Comparison of ENCODE assay signal across 12 cellular contexts in genomic region chr3:122025296-122025695, GRCh38. TPM values are rescaled to one million over a fixed set of nuclear protein-coding genes. Genes with fewer than 3 reads are reported as not detected.
DNase-seq lines count a peak whose midpoint lies in the region; ATAC-seq and TF ChIP-seq lines count a peak whose summit lies in the region.
"Had no signal": no experiment of that assay in that cellular context is flagged by ENCODE, and none has a peak within 500 bp of the region (broad histone marks: within the 10 kb centered on the region; RNA-seq: fewer than 3 reads in every experiment).

No MANE protein-coding gene starts in this region.

- H3K9me2 ChIP-seq in SK-N-SH: no peaks in the 10 kb centered on the region

- no peak overlapping the region for H3K9ac ChIP-seq in SK-N-SH

- DNase-seq in effector memory CD8-positive, alpha-beta T cell: no peak
- no peak for DNase-seq in T-helper 17 cell
- DNase-seq in SK-N-SH: no peak
- no peak for DNase-seq in Right ventricle myocardium inferior (ENCODE audit: missing footprints)
- no peak for DNase-seq in heart right ventricle
- DNase-seq: islet precursor cell, NCI-H146, Right ventricle myocardium superior had no signal

- H3K4me3 Mint-ChIP-seq in effector memory CD8-positive, alpha-beta T cell: no peak overlapping the region
- H3K4me3 Mint-ChIP-seq in T-helper 17 cell: no peak overlapping the region

- TF ChIP-seq CTCF in SK-N-SH (IDR thresholded peaks at IDR 0.05): no peak
- no peak for TF ChIP-seq CTCF in heart right ventricle (IDR thresholded peaks at IDR 0.05)

- H3F3A ChIP-seq in SK-N-SH (replicated peaks; ENCODE audit: insufficient read depth): no peaks in the 10 kb centered on the region

- no peaks in the 10 kb centered on the region for H4K20me1 ChIP-seq in SK-N-SH (ENCODE audit: insufficient read depth)

- CTCF ChIA-PET in SK-N-SH (lab: Yijun Ruan, JAX): no interaction called here

- H3K27ac Mint-ChIP-seq in effector memory CD8-positive, alpha-beta T cell: no peak overlapping the region
- H3K27ac Mint-ChIP-seq in T-helper 17 cell: no peak overlapping the region

- intact Hi-C loops in Right ventricle myocardium inferior (cut with DNase I): no loop called here
- intact Hi-C loops in heart right ventricle (cut with DNase I): no loop called here

- ATAC-seq in GM18867 (IDR thresholded peaks at IDR 0.05; ENCODE audit: unreplicated experiment): peak; percentile 94
- ATAC-seq in GM21528 (IDR thresholded peaks at IDR 0.05; ENCODE audit: low FRiP score, unreplicated experiment): peak; percentile 83
- ATAC-seq in HG03159 (IDR thresholded peaks at IDR 0.05; ENCODE audit: unreplicated experiment): peak; percentile 80
- ATAC-seq in effector memory CD8-positive, alpha-beta T cell (replicated peaks): peak; percentile 14
- ATAC-seq in T-helper 17 cell: no peak
- no peak for ATAC-seq in Right ventricle myocardium inferior
- no peak for ATAC-seq in heart right ventricle

- H3K4me2 ChIP-seq in SK-N-SH: no peak overlapping the region

- H3K79me2 ChIP-seq in SK-N-SH (ENCODE audit: insufficient read depth): no peaks in the 10 kb centered on the region

- H3K4me3 ChIP-seq in SK-N-SH (ENCODE audit: low read depth in 2 of 2, low read length in 1 of 2) (no peak overlapping the region), heart right ventricle (no peak overlapping the region)

- no peaks in the 10 kb centered on the region for H3K36me3 Mint-ChIP-seq in effector memory CD8-positive, alpha-beta T cell (ENCODE audit: insufficient read depth)
- H3K36me3 Mint-ChIP-seq in T-helper 17 cell (ENCODE audit: low read depth): peaks cover 3% of the 10 kb centered on the region

- 0 out of 2 replicates have a peak, but pooled peaks cover 5% of the 10 kb centered on the region for H3K27me3 ChIP-seq in SK-N-SH (ENCODE audit: insufficient read depth)
- peaks cover 8 to 30% (median 20%) of the 10 kb centered on the region in 7 donors for H3K27me3 ChIP-seq in heart right ventricle

- H3K36me3 ChIP-seq in SK-N-SH (replicated peaks in 1 of 2; ENCODE audit: control insufficient read depth in 1 of 2, insufficient read depth in 2 of 2, low read length in 1 of 2): no peaks in the 10 kb centered on the region
- H3K36me3 ChIP-seq in heart right ventricle: no peaks in the 10 kb centered on the region

- no peak for TF ChIP-seq RAD21 in SK-N-SH (IDR thresholded peaks at IDR 0.05; ENCODE audit: low read length)

- no peak for TF ChIP-seq EP300 in SK-N-SH (IDR thresholded peaks at IDR 0.05; ENCODE audit: borderline replicate concordance in 1 of 2, low read depth in 1 of 2, low read length in 1 of 2)

- H3K27ac ChIP-seq in SK-N-SH (ENCODE audit: low read depth in 2 of 2, low read length in 1 of 2): no peak overlapping the region
- H3K27ac ChIP-seq in heart right ventricle: no peak overlapping the region
- H3K27ac ChIP-seq: epithelial cell of prostate had no signal

- no peaks in the 10 kb centered on the region for H3K9me3 ChIP-seq in T-helper 17 cell (ENCODE audit: control insufficient read depth, low read length, poor library complexity, severe bottlenecking)
- H3K9me3 ChIP-seq in SK-N-SH: no peaks in the 10 kb centered on the region
- no peaks in the 10 kb centered on the region for H3K9me3 ChIP-seq in heart right ventricle

- H3K9me3 Mint-ChIP-seq in effector memory CD8-positive, alpha-beta T cell: no peaks in the 10 kb centered on the region

- H3K4me1 Mint-ChIP-seq in effector memory CD8-positive, alpha-beta T cell (ENCODE audit: low read depth in 2 of 2): peaks cover 5 to 10% of the 10 kb centered on the region in 2 donors
- H3K4me1 Mint-ChIP-seq in T-helper 17 cell: peaks cover 5% of the 10 kb centered on the region

- H3K27me3 Mint-ChIP-seq in effector memory CD8-positive, alpha-beta T cell: peaks cover 13 to 31% of the 10 kb centered on the region in 2 donors
- peaks cover 19% of the 10 kb centered on the region for H3K27me3 Mint-ChIP-seq in T-helper 17 cell

- H2AFZ ChIP-seq in SK-N-SH (ENCODE audit: low read depth): no peak overlapping the region

- H3K4me1 ChIP-seq in SK-N-SH (ENCODE audit: control insufficient read depth in 1 of 2, insufficient read depth in 2 of 2, low read depth in 1 of 2, low read length in 1 of 2): no peaks in the 10 kb centered on the region; a peak in 1 of 4 replicates
- peaks cover 0 to 12% (median 0%) of the 10 kb centered on the region in 9 donors for H3K4me1 ChIP-seq in heart right ventricle

- POLR2A ChIA-PET in SK-N-SH (lab: Yijun Ruan, JAX): no interaction called here

TF ChIP-seq in SK-N-SH, 30 proteins besides CTCF, POLR2A, EP300 and RAD21 (continues in another document):
- TF ChIP-seq TAF1 (IDR thresholded peaks at IDR 0.05; ENCODE audit: borderline replicate concordance, low read depth, low read length) (no peak), FOXM1 (IDR thresholded peaks at IDR 0.05; ENCODE audit: low read depth) (no peak), JUND (IDR thresholded peaks at IDR 0.05) (no peak), GATA2 (CRISPR knock-in tag; IDR thresholded peaks at IDR 0.05) (no peak), IRF3 (IDR thresholded peaks at IDR 0.05; ENCODE audit: low read depth, low read length) (no peak), USF1 (IDR thresholded peaks at IDR 0.05; ENCODE audit: borderline replicate concordance, low read depth) (no peak), SMC3 (IDR thresholded peaks at IDR 0.05; ENCODE audit: low read depth, low read length) (no peak), EZH2phosphoT487 (IDR thresholded peaks at IDR 0.05; ENCODE audit: borderline replicate concordance, low read depth) (no peak), SIN3A (IDR thresholded peaks at IDR 0.05; ENCODE audit: borderline replicate concordance, low read depth, low read length) (no peak), MXI1 (IDR thresholded peaks at IDR 0.05; ENCODE audit: low read depth, low read length) (no peak), REST (IDR thresholded peaks at IDR 0.05; ENCODE audit: low read depth, low read length) (no peak), RFX5 (IDR thresholded peaks at IDR 0.05; ENCODE audit: low read length) (no peak), NFIC (IDR thresholded peaks at IDR 0.05; ENCODE audit: borderline replicate concordance) (no peak), YY1 (IDR thresholded peaks at IDR 0.05; ENCODE audit: low read depth) (no peak), RXRA (IDR thresholded peaks at IDR 0.05; ENCODE audit: borderline replicate concordance, low read depth) (no peak), TCF12 (IDR thresholded peaks at IDR 0.05) (no peak), TEAD4 (IDR thresholded peaks at IDR 0.05; ENCODE audit: borderline replicate concordance, insufficient read depth) (no peak)

RNA-seq across cellular contexts. Expression of gene ILDR1, which starts 3.2 kb away (rescaled TPM):
- total RNA-seq in T-helper 17 cell: under 1 TPM in 1 of 2 donors, not detected in 1; 0.32 TPM
- polyA plus RNA-seq in SK-N-SH (2012; rRNA removed): 0.02 and 0.05 TPM in 2 replicates
- polyA plus RNA-seq in SK-N-SH (2012; cell fraction: cytosol; rRNA removed): 0.01 TPM in 1 of 2 replicates, not detected in the other
- 0.04 and 0.05 TPM in 2 replicates for polyA plus RNA-seq in SK-N-SH (2012; cell fraction: nucleus; rRNA removed)
- total RNA-seq in Right ventricle myocardium inferior: 0.16 TPM
- under 1 TPM in 4 of 10 donors, not detected in 6; 0.13 to 0.25 (median 0.19) TPM for total RNA-seq in heart right ventricle
- polyA plus RNA-seq in heart right ventricle: not detected

RNA-seq across cellular contexts. Expression of gene CD86, which starts 29.9 kb away (rescaled TPM):
- total RNA-seq in T-helper 17 cell: 1 to 10 TPM; 1.3 to 4.3 TPM
- polyA plus RNA-seq in SK-N-SH (2012; rRNA removed): not detected in 2 replicates
- not detected in 2 replicates for polyA plus RNA-seq in SK-N-SH (2012; cell fraction: cytosol; rRNA removed)
- not detected in 2 replicates for polyA plus RNA-seq in SK-N-SH (2012; cell fraction: nucleus; rRNA removed)
- total RNA-seq in Right ventricle myocardium inferior: 4.2 TPM
- 10 to 100 TPM in 1 of 10 donors, 1 to 10 TPM in 7, under 1 TPM in 2; 0.64 to 14.7 (median 1.4) TPM for total RNA-seq in heart right ventricle
- 1 to 10 TPM; 1.1 to 2.3 TPM for polyA plus RNA-seq in heart right ventricle

Comparison
In these comparisons a context has a peak if more than half of its experiments do, and no peak if none do; other contexts are left out.
1. ATAC-seq: peak in GM18867 (single experiment), GM21528 (single experiment), HG03159 (single experiment) and effector memory CD8-positive, alpha-beta T cell (single experiment); none in T-helper 17 cell (single experiment), Right ventricle myocardium inferior (single experiment) and heart right ventricle (0 of 8).